Comparison of ENCODE assay signal across 1 cellular context in genomic region chr14:21211509-21211908, GRCh38.
A peak's percentile ranks its signal among the peaks of the same experiment; 100 is the strongest.
TF ChIP-seq lines count a peak whose summit lies in the region.

No MANE protein-coding gene starts in this region.

TF ChIP-seq in HEK293, 187 proteins besides CTCF, POLR2A, EP300 and RAD21:
- 0 out of 2 replicates have a peak, but pooled peaks have one; percentile 10 for TF ChIP-seq ZNF600 (tag by site-specific recombination; IDR thresholded peaks at IDR 0.05)
- TF ChIP-seq TSHZ1 (tag by site-specific recombination; IDR thresholded peaks at IDR 0.05; ENCODE audit: borderline replicate concordance): no peak
- peak; percentile 61 for TF ChIP-seq WT1 (tag by site-specific recombination; IDR thresholded peaks at IDR 0.05)
- TF ChIP-seq ZNF18 (tag by site-specific recombination; IDR thresholded peaks at IDR 0.05): peak; percentile 74; the same call in 1 of the 2 replicates
- no peak for TF ChIP-seq FEZF1 (tag by site-specific recombination; IDR thresholded peaks at IDR 0.05)
- TF ChIP-seq ZNF585B (tag by site-specific recombination; IDR thresholded peaks at IDR 0.05): no peak
